Comparison of ENCODE assay signal across 26 cellular contexts in the genomic region with DNA sequence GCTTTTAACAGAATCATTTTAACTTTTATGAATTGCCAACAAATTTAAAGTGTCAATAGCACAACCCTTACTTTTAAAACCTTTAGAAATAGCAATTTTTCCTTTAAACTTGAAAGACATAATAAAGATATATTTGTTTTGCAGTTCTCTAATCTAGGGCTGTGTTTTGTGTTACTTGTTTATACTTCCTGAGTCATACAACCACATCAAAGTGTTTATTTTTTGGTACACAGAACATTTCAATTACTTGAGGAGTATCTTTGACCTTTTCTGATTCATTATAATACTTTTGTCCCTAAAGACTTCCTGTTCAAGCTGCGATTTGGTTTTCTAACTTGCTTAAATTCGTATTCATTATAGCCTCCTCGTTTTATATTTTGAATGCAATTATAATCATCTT. TPM values are rescaled to one million over a fixed set of nuclear protein-coding genes. Genes with fewer than 3 reads are reported as not detected.
A peak's percentile ranks its signal among the peaks of the same experiment; 100 is the strongest.
DNase-seq lines count a peak whose midpoint lies in the region; ATAC-seq, FAIRE-seq and TF ChIP-seq lines count a peak whose summit lies in the region.
"Had no signal": no experiment of that assay in that cellular context is flagged by ENCODE, and none has a peak within 500 bp of the region (broad histone marks: within the 10 kb centered on the region; RNA-seq: fewer than 3 reads in every experiment).

No MANE protein-coding gene starts in this region.

- TF ChIP-seq CTCF in HCT116 (IDR thresholded peaks at IDR 0.05 in 2 of 3, conservative IDR thresholded peaks at IDR 0.05 in 1 of 3; ENCODE audit: borderline replicate concordance in 1 of 3, insufficient read depth in 1 of 3, low read depth in 2 of 3, low read length in 2 of 3) (no peak), GM12878 (IDR thresholded peaks at IDR 0.05 in 2 of 3, conservative IDR thresholded peaks at IDR 0.05 in 1 of 3; ENCODE audit: control insufficient read depth in 2 of 3, extremely low read depth in 1 of 3, insufficient read depth in 1 of 3, low read depth in 3 of 3, low read length in 3 of 3) (no peak)

- RAD21 ChIA-PET in HCT116 (lab: Charles Lee; ENCODE audit: low non-redundant PET in 1 of 2, low total read pairs in 2 of 2, uncharacterized antibody in 2 of 2, unreplicated experiment in 2 of 2) = no interaction called here
- RAD21 ChIA-PET in GM12878 (lab: Charles Lee; ENCODE audit: unreplicated experiment) = no interaction called here

- no peaks in the 10 kb centered on the region for H3K27me3 ChIP-seq in CD8-positive, alpha-beta memory T cell (ENCODE audit: insufficient read depth, low read length, poor library complexity, severe bottlenecking)
- no peaks in the 10 kb centered on the region for H3K27me3 ChIP-seq in HCT116 (ENCODE audit: insufficient read depth, low read length)
- H3K27me3 ChIP-seq in GM12878 (replicated peaks in 1 of 2; ENCODE audit: control insufficient read depth in 2 of 2, insufficient read depth in 2 of 2, low read length in 1 of 2) = no peaks in the 10 kb centered on the region
- H3K27me3 ChIP-seq: cardiac muscle cell, heart left ventricle, transverse colon had no signal

- TF ChIP-seq EP300 in GM12878 (IDR thresholded peaks at IDR 0.05; ENCODE audit: borderline replicate concordance in 1 of 2, control insufficient read depth in 1 of 2, low read depth in 2 of 2, low read length in 2 of 2) = no peak

- H3K79me2 ChIP-seq in HCT116 (ENCODE audit: insufficient read depth, low read length) (peaks cover 38% of the 10 kb centered on the region), GM12878 (ENCODE audit: control insufficient read depth, insufficient read depth, low read length) (no peaks in the 10 kb centered on the region)

- no peaks in the 10 kb centered on the region for H3K9me3 ChIP-seq in CD8-positive, alpha-beta memory T cell (ENCODE audit: low read length)
- H3K9me3 ChIP-seq in HCT116 (ENCODE audit: control insufficient read depth in 1 of 2, insufficient read depth in 1 of 2, low read depth in 1 of 2, low read length in 2 of 2) (no peaks in the 10 kb centered on the region), GM12878 (replicated peaks; ENCODE audit: control insufficient read depth, insufficient read depth, low read length) (no peaks in the 10 kb centered on the region)
- H3K9me3 ChIP-seq: heart left ventricle, mucosa of descending colon, transverse colon had no signal

- POLR2A ChIA-PET in CD8-positive, alpha-beta memory T cell (lab: Charles Lee) = no interaction called here
- POLR2A ChIA-PET in HCT116 (lab: Charles Lee) (no interaction called here), GM12878 (lab: Charles Lee) (no interaction called here)

- peaks cover 0 to 67% (median 5%) of the 10 kb centered on the region in 3 donors for H3K36me3 Mint-ChIP-seq in CD8-positive, alpha-beta memory T cell

- TF ChIP-seq POLR2A in HCT116 (IDR thresholded peaks at IDR 0.05; ENCODE audit: borderline replicate concordance, extremely low read depth, insufficient read depth, insufficient read length) = no peak
- no peak for TF ChIP-seq POLR2A in GM12878 (IDR thresholded peaks at IDR 0.05; ENCODE audit: low read depth, low read length)

- H3K36me3 ChIP-seq in CD8-positive, alpha-beta memory T cell (ENCODE audit: insufficient read depth, low read length) = peaks cover 10% of the 10 kb centered on the region
- H3K36me3 ChIP-seq in HCT116 (ENCODE audit: control insufficient read depth in 1 of 2, insufficient read depth in 2 of 2, low read length in 2 of 2) = peaks cover 8 to 13% of the 10 kb centered on the region in 2 experiments
- H3K36me3 ChIP-seq in GM12878 (ENCODE audit: control insufficient read depth in 2 of 2, insufficient read depth in 2 of 2, low read length in 1 of 2) = peaks cover 5 to 8% of the 10 kb centered on the region in 2 experiments

- intact Hi-C loops in HCT116 (cut with micrococcal nuclease) = no loop called here
- intact Hi-C loops in GM12878 (cut with micrococcal nuclease; ENCODE audit: unreplicated experiment) = no loop called here

- SMC1A ChIA-PET in GM12878 (lab: Charles Lee; ENCODE audit: uncharacterized antibody, unreplicated experiment) = interaction anchor here (0.9 to 1.2 kb wide), 2 partner anchors 10 to 11 kb away, joined by 3 to 5 read pairs; no protein-coding TSS in a partner anchor

- in situ Hi-C loops in GM12878 (cut with MboI) = no loop called here

- ATAC-seq in HCT116 = no peak
- no peak for ATAC-seq in GM12878
- ATAC-seq in HG02938 (IDR thresholded peaks at IDR 0.05; ENCODE audit: unreplicated experiment) = no peak
- ATAC-seq: activated naive CD8-positive, alpha-beta T cell treated with anti-CD3 and anti-CD28 coated beads, Interleukin-2, amount 50 U/mL, for 24 hours; heart left ventricle; left ventricle myocardium superior; mucosa of descending colon; stimulated activated naive CD8-positive, alpha-beta T cell treated with anti-CD3 and anti-CD28 coated beads, Interleukin-15, Interleukin-2, amounts not matched to agents 100 U/mL and 50 U/mL, for 24 hours had no signal

- no peaks in the 10 kb centered on the region for H3K4me1 ChIP-seq in CD8-positive, alpha-beta memory T cell (ENCODE audit: insufficient read depth, low read length)
- peaks cover 9 to 12% of the 10 kb centered on the region in 2 experiments; a peak in 3 of 4 replicates for H3K4me1 ChIP-seq in HCT116 (ENCODE audit: control insufficient read depth in 1 of 2, insufficient read depth in 2 of 2, low read length in 2 of 2)
- no peaks in the 10 kb centered on the region for H3K4me1 ChIP-seq in GM12878 (ENCODE audit: control insufficient read depth, insufficient read depth, low read length)
- H3K4me1 ChIP-seq: transverse colon had no signal

- H3K9ac ChIP-seq in HCT116 (ENCODE audit: low read length) (no peak overlapping the region), GM12878 (ENCODE audit: control insufficient read depth, insufficient read depth, low read length) (no peak overlapping the region)

- peak overlapping the region; percentile 21; the same call in 1 of the 2 replicates for H3K4me2 ChIP-seq in HCT116 (ENCODE audit: low read length)
- no peak overlapping the region for H3K4me2 ChIP-seq in GM12878 (ENCODE audit: control insufficient read depth, insufficient read depth)

- no peak for DNase-seq in CD8-positive, alpha-beta memory T cell
- no peak for DNase-seq in HCT116 (ENCODE audit: low read depth, low spot score)
- no peak for DNase-seq in GM12878 (ENCODE audit: low read depth, low spot score)
- peak; percentile 24 for DNase-seq in iris pigment epithelial cell (ENCODE audit: low read depth)
- no peak for DNase-seq in stimulated activated CD4-positive, alpha-beta T cell treated with anti-CD3 and anti-CD28 coated beads, Interleukin-2, amount 100 ng/mL, for 48 hours
- no peak for DNase-seq in cerebellum (ENCODE audit: low spot score)
- DNase-seq in dedifferentiated amniotic fluid mesenchymal stem cell (ENCODE audit: extremely low spot score) = no peak
- DNase-seq: activated CD4-positive, alpha-beta T cell treated with anti-CD3 and anti-CD28 coated beads for 1 hour; activated naive CD8-positive, alpha-beta T cell treated with anti-CD3 and anti-CD28 coated beads, Interleukin-2, amount 50 U/mL, for 24 hours; CD4-positive, alpha-beta T cell; DMS153; effector memory CD4-positive, alpha-beta T cell; H7; heart left ventricle; left ventricle myocardium superior; mucosa of descending colon; NCI-H146; NCI-H2171; NCI-H526; stimulated activated naive CD8-positive, alpha-beta T cell treated with anti-CD3 and anti-CD28 coated beads, Interleukin-15, Interleukin-2, amounts not matched to agents 100 U/mL and 50 U/mL, for 24 hours; transverse colon had no signal

- WGBS in GM12878 (ENCODE audit: insufficient coverage, insufficient replicate concordance, low lambda C conversion rate, missing lambda C conversion rate) = 22% methylated on average over 3 of the region's 3 CpGs

- H3K27ac ChIP-seq in CD8-positive, alpha-beta memory T cell (ENCODE audit: low read depth, low read length) = no peak overlapping the region
- H3K27ac ChIP-seq in HCT116 (ENCODE audit: low read depth, low read length) (no peak overlapping the region), GM12878 (ENCODE audit: control insufficient read depth, insufficient read depth) (no peak overlapping the region)
- H3K27ac ChIP-seq: cardiac muscle cell, heart left ventricle, transverse colon had no signal

- H4K20me1 ChIP-seq in HCT116 (ENCODE audit: insufficient read depth) (peaks cover 5% of the 10 kb centered on the region; the same call in 1 of the 2 replicates), GM12878 (ENCODE audit: control insufficient read depth, insufficient read depth) (no peaks in the 10 kb centered on the region)

- no peaks in the 10 kb centered on the region for H3K9me3 Mint-ChIP-seq in CD8-positive, alpha-beta memory T cell
- H3K9me3 Mint-ChIP-seq: activated naive CD8-positive, alpha-beta T cell treated with anti-CD3 and anti-CD28 coated beads, Interleukin-2, amount 50 U/mL, for 24 hours; activated T-helper 2 cell treated with anti-CD3 and anti-CD28 coated beads, Interferon-gamma antibody, Interleukin-2, Interleukin-4, amounts not matched to agents 10 μg/mL and 5 μg/mL and 100 μg/mL, durations not matched to agents 14 hours and 24 hours and 36 hours; CD4-positive, alpha-beta T cell had no signal

- CTCF ChIA-PET in CD8-positive, alpha-beta memory T cell (lab: Charles Lee) = no interaction called here
- CTCF ChIA-PET in HCT116 (lab: Charles Lee) (no interaction called here), GM12878 (lab: Yijun Ruan, JAX) (interaction anchor here (0.7 to 1.3 kb wide), 2 partner anchors 10 to 701 kb away, joined by 3 to 6 read pairs; no protein-coding TSS in a partner anchor)

- TF ChIP-seq RAD21 in HCT116 (IDR thresholded peaks at IDR 0.05; ENCODE audit: low read depth) (no peak), GM12878 (IDR thresholded peaks at IDR 0.05; ENCODE audit: insufficient read depth, low read depth, low read length) (no peak)

- H3K27ac Mint-ChIP-seq in CD8-positive, alpha-beta memory T cell = peak overlapping the region in 5 of 8 donors; percentile 7 to 51 (median 27)
- H3K27ac Mint-ChIP-seq: activated naive CD8-positive, alpha-beta T cell treated with anti-CD3 and anti-CD28 coated beads, Interleukin-2, amount 50 U/mL, for 24 hours; activated T-helper 2 cell treated with anti-CD3 and anti-CD28 coated beads, Interferon-gamma antibody, Interleukin-2, Interleukin-4, amounts not matched to agents 10 μg/mL and 5 μg/mL and 100 μg/mL, durations not matched to agents 14 hours and 24 hours and 36 hours; CD4-positive, alpha-beta T cell; progenitor cell of endocrine pancreas had no signal

- H2AFZ ChIP-seq in HCT116 (ENCODE audit: low read depth, low read length, poor library complexity, severe bottlenecking) = no peak overlapping the region
- H2AFZ ChIP-seq in GM12878 (ENCODE audit: control insufficient read depth, low read depth, low read length) = no peak overlapping the region

- no peaks in the 10 kb centered on the region for H3K27me3 Mint-ChIP-seq in CD8-positive, alpha-beta memory T cell
- H3K27me3 Mint-ChIP-seq: activated naive CD8-positive, alpha-beta T cell treated with anti-CD3 and anti-CD28 coated beads, Interleukin-2, amount 50 U/mL, for 24 hours; CD4-positive, alpha-beta T cell; progenitor cell of endocrine pancreas had no signal

- no TSS peak for BruUV-seq in HCT116 (replicated peaks; lab: Mats Ljungman, UMichigan)
- TSS peak; percentile 7 for BruUV-seq in GM12878 (replicated peaks; lab: Mats Ljungman, UMichigan)

- H3K4me3 Mint-ChIP-seq in CD8-positive, alpha-beta memory T cell = no peak overlapping the region
- H3K4me3 Mint-ChIP-seq: activated naive CD8-positive, alpha-beta T cell treated with anti-CD3 and anti-CD28 coated beads, Interleukin-2, amount 50 U/mL, for 24 hours; CD4-positive, alpha-beta T cell had no signal

- peak; percentile 56 for FAIRE-seq in GM12878 (lab: Jason Lieb, UNC)

- H3K4me1 Mint-ChIP-seq in CD8-positive, alpha-beta memory T cell = peaks cover 0 to 7% (median 2%) of the 10 kb centered on the region in 3 donors

- H3K9me2 ChIP-seq in HCT116 (ENCODE audit: insufficient read depth) = no peaks in the 10 kb centered on the region

- H3K4me3 ChIP-seq in CD8-positive, alpha-beta memory T cell (ENCODE audit: low read length) = no peak overlapping the region
- no peak overlapping the region for H3K4me3 ChIP-seq in HCT116 (replicated peaks in 1 of 2; ENCODE audit: low read depth in 1 of 2, low read length in 2 of 2)
- H3K4me3 ChIP-seq in GM12878 = no peak overlapping the region
- H3K4me3 ChIP-seq: cardiac muscle cell, heart left ventricle, mucosa of descending colon, skin epidermis, transverse colon had no signal

RNA-seq across cellular contexts. Expression of a gene that starts 21.8 kb away (rescaled TPM):
- 10 to 100 TPM in 1 of 2 experiments, 1 to 10 TPM in 1; 10.0 to 10.6 TPM for total RNA-seq in CD8-positive, alpha-beta memory T cell
- 4.1 TPM for polyA plus RNA-seq in CD8-positive, alpha-beta memory T cell
- total RNA-seq in HCT116 (2021; ENCODE audit: unreplicated experiment) (7.7 TPM), GM12878 (2014; rRNA removed) (9.6 and 9.9 TPM in 2 replicates), GM12878 (2014; rRNA removed; fragmentation: Illumina TruSeq; extraction: Trizol) (9.7 and 10.3 TPM in 2 replicates), GM12878 (2021) (5.2 and 5.8 TPM in 2 replicates), cerebellum (19.4 TPM)
- 2.8 and 4.3 TPM in 2 replicates for polyA plus RNA-seq in HCT116 (2012)
- total RNA-seq in GM12878 (2013; cell fraction: nucleolus; rRNA removed) = 75.6 and 78.2 TPM in 2 replicates
- polyA plus RNA-seq in GM12878 (2011; ENCODE audit: low read depth) = 3.6 TPM
- polyA plus RNA-seq in GM12878 (2011; rRNA removed) (11.8 and 18.3 TPM in 2 replicates), GM12878 (2014; fragmentation: Illumina TruSeq; extraction: Trizol) (7.7 and 9.7 TPM in 2 replicates), GM12878 (2014; fragmentation: Nextera tagmentation; extraction: Ambion mirVana) (1 to 10 TPM; 4.6 to 5.4 TPM), GM12878 (2014; rRNA removed) (7.0 and 7.1 TPM in 2 replicates), GM12878 (2016; fragmentation: Nextera tagmentation; extraction: Ambion mirVana) (1 to 10 TPM; 6.2 to 8.5 TPM)
- 3.8 and 4.5 TPM in 2 replicates for polyA plus RNA-seq in GM12878 (2011; cell fraction: cytosol; rRNA removed)
- polyA plus RNA-seq in GM12878 (2011; cell fraction: nucleus; rRNA removed) = 13.0 and 13.3 TPM in 2 replicates
- 4.9 and 6.8 TPM in 2 replicates for polyA plus RNA-seq in GM12878 (2012)
- polyA minus RNA-seq in GM12878 (2011; rRNA and poly(A)+ RNA removed) = 5.8 and 7.0 TPM in 2 replicates
- polyA minus RNA-seq in GM12878 (2011; cell fraction: cytosol; rRNA and poly(A)+ RNA removed) = 1.9 and 2.5 TPM in 2 replicates
- polyA minus RNA-seq in GM12878 (2011; cell fraction: nucleus; rRNA and poly(A)+ RNA removed) = 10.8 and 15.7 TPM in 2 replicates

RNA-seq across cellular contexts. Expression of a gene that starts 21.9 kb away (rescaled TPM):
- total RNA-seq in CD8-positive, alpha-beta memory T cell = 10 to 100 TPM; 40.8 TPM
- 17.2 TPM for polyA plus RNA-seq in CD8-positive, alpha-beta memory T cell
- total RNA-seq in HCT116 (2021; ENCODE audit: unreplicated experiment) (32.5 TPM), GM12878 (2014; rRNA removed) (38.5 and 38.8 TPM in 2 replicates), GM12878 (2014; rRNA removed; fragmentation: Illumina TruSeq; extraction: Trizol) (18.6 and 20.0 TPM in 2 replicates), GM12878 (2021) (24.5 and 27.3 TPM in 2 replicates), cerebellum (18.3 TPM)
- polyA plus RNA-seq in HCT116 (2012) = 24.3 and 25.7 TPM in 2 replicates
- 14.3 and 16.6 TPM in 2 replicates for total RNA-seq in GM12878 (2013; cell fraction: nucleolus; rRNA removed)
- polyA plus RNA-seq in GM12878 (2011; ENCODE audit: low read depth) = 8.7 TPM
- polyA plus RNA-seq in GM12878 (2011; rRNA removed) (26.2 and 31.5 TPM in 2 replicates), GM12878 (2014; fragmentation: Illumina TruSeq; extraction: Trizol) (17.5 and 18.5 TPM in 2 replicates), GM12878 (2014; fragmentation: Nextera tagmentation; extraction: Ambion mirVana) (10 to 100 TPM in 1 of 2 experiments, 1 to 10 TPM in 1; 5.4 to 15.9 TPM), GM12878 (2014; rRNA removed) (29.7 and 30.3 TPM in 2 replicates), GM12878 (2016; fragmentation: Nextera tagmentation; extraction: Ambion mirVana) (10 to 100 TPM; 40.0 to 41.4 TPM)
- polyA plus RNA-seq in GM12878 (2011; cell fraction: cytosol; rRNA removed) = 12.5 and 21.6 TPM in 2 replicates
- 13.4 and 14.8 TPM in 2 replicates for polyA plus RNA-seq in GM12878 (2011; cell fraction: nucleus; rRNA removed)
- polyA plus RNA-seq in GM12878 (2012) = 16.8 and 20.1 TPM in 2 replicates
- 13.2 and 24.1 TPM in 2 replicates for polyA minus RNA-seq in GM12878 (2011; rRNA and poly(A)+ RNA removed)
- 9.2 and 13.0 TPM in 2 replicates for polyA minus RNA-seq in GM12878 (2011; cell fraction: cytosol; rRNA and poly(A)+ RNA removed)
- polyA minus RNA-seq in GM12878 (2011; cell fraction: nucleus; rRNA and poly(A)+ RNA removed) = 15.7 and 24.3 TPM in 2 replicates

RNA-seq across cellular contexts. Expression of a gene that starts 22.4 kb away (rescaled TPM):
- 10 to 100 TPM; 19.8 to 20.9 TPM for total RNA-seq in CD8-positive, alpha-beta memory T cell
- polyA plus RNA-seq in CD8-positive, alpha-beta memory T cell = 12.9 TPM
- 21.6 TPM for total RNA-seq in HCT116 (2021; ENCODE audit: unreplicated experiment)
- 4.4 and 5.9 TPM in 2 replicates for polyA plus RNA-seq in HCT116 (2012)
- total RNA-seq in GM12878 (2013; cell fraction: nucleolus; rRNA removed) = 12.8 and 13.1 TPM in 2 replicates
- total RNA-seq in GM12878 (2014; rRNA removed) = 11.1 and 12.5 TPM in 2 replicates
- total RNA-seq in GM12878 (2014; rRNA removed; fragmentation: Illumina TruSeq; extraction: Trizol) = 13.2 and 13.5 TPM in 2 replicates
- total RNA-seq in GM12878 (2021) = 14.2 and 14.4 TPM in 2 replicates
- polyA plus RNA-seq in GM12878 (2011; ENCODE audit: low read depth) = 4.4 TPM
- polyA plus RNA-seq in GM12878 (2011; rRNA removed) = 11.1 and 17.5 TPM in 2 replicates
- polyA plus RNA-seq in GM12878 (2011; cell fraction: cytosol; rRNA removed) = 3.4 and 4.0 TPM in 2 replicates
- 3.2 and 3.5 TPM in 2 replicates for polyA plus RNA-seq in GM12878 (2011; cell fraction: nucleus; rRNA removed)
- polyA plus RNA-seq in GM12878 (2012) = 9.1 TPM in 2 replicates
- polyA plus RNA-seq in GM12878 (2014; fragmentation: Illumina TruSeq; extraction: Trizol) = 10.3 and 13.6 TPM in 2 replicates
- polyA plus RNA-seq in GM12878 (2014; fragmentation: Nextera tagmentation; extraction: Ambion mirVana) = 1 to 10 TPM; 6.3 to 7.9 TPM
- 7.0 and 7.2 TPM in 2 replicates for polyA plus RNA-seq in GM12878 (2014; rRNA removed)
- 10 to 100 TPM; 18.3 to 20.3 TPM for polyA plus RNA-seq in GM12878 (2016; fragmentation: Nextera tagmentation; extraction: Ambion mirVana)
- 5.1 and 6.5 TPM in 2 replicates for polyA minus RNA-seq in GM12878 (2011; rRNA and poly(A)+ RNA removed)
- polyA minus RNA-seq in GM12878 (2011; cell fraction: cytosol; rRNA and poly(A)+ RNA removed) = 4.4 and 4.6 TPM in 2 replicates
- 4.5 and 8.2 TPM in 2 replicates for polyA minus RNA-seq in GM12878 (2011; cell fraction: nucleus; rRNA and poly(A)+ RNA removed)
- 20.7 TPM for total RNA-seq in cerebellum
